Comparison of ENCODE assay signal across 20 cellular contexts in the genomic region with DNA sequence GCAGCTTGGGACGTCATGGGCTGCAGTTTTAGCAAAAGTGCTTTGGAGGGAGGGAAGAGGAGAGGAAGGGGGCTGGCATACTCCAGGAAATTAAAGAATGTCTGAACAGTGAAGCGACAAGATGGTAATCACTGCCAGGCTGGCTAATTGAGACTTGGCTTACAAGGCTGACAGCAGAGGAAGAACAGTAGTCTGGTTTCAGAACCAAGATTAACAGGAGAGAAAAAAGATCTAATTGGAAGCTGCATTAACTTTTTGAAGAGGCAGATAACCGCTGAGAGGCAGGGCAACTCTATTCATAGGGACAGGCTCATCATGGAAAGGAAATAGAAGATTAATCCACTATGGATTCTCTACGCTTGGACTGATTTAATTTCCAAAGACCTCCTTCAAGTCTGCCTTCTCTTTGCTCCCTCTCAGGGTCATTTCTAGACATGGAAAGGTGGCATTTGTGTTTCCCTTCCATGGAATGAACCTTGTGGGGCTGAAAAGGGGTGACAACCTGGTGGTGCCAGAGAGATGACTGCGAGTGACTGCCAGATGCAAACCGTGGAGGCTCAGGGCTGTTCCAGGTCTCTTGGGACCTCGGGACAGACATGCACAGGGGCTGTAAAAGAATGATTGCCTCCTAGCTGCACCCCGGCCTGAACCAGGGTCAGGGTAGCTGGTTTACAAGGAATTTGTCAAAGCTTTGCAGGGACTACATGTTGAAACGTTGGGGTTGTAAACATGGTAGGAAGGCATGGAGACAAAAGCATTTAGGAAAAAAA.
DNase-seq lines count a peak whose midpoint lies in the region; TF ChIP-seq lines count a peak whose summit lies in the region.
"Had no signal": no experiment of that assay in that cellular context is flagged by ENCODE, and none has a peak within 500 bp of the region (broad histone marks: within the 10 kb centered on the region; RNA-seq: fewer than 3 reads in every experiment).

No MANE protein-coding gene starts in this region.

- H3K9me3 ChIP-seq in mesenchymal stem cell (ENCODE audit: control insufficient read depth, low read length) (no peaks in the 10 kb centered on the region), testis (no peaks in the 10 kb centered on the region)
- H3K9me3 ChIP-seq: SJSA1 had no signal

- TF ChIP-seq CTCF in testis (IDR thresholded peaks at IDR 0.05), result no peak

- no peak overlapping the region for H2BK15ac ChIP-seq in mesenchymal stem cell (ENCODE audit: low read depth, poor library complexity, severe bottlenecking)

- H2BK12ac ChIP-seq in mesenchymal stem cell (ENCODE audit: low read length in 2 of 2), result no peak overlapping the region

- no peak overlapping the region for H2AK5ac ChIP-seq in mesenchymal stem cell (ENCODE audit: low read length, severe bottlenecking)

- H3K4me3 ChIP-seq in mesenchymal stem cell (ENCODE audit: insufficient read depth in 1 of 2, low read depth in 1 of 2, low read length in 2 of 2) (no peak overlapping the region), testis (no peak overlapping the region)
- H3K4me3 ChIP-seq: GM23248, SJSA1 had no signal

- no peaks in the 10 kb centered on the region for H3K9me3 Mint-ChIP-seq in activated CD4-positive, alpha-beta T cell treated with anti-CD3 and anti-CD28 coated beads, Interleukin-2, amount 10 ng/mL, durations not matched to agents 7 days and 5 days

- H3K23ac ChIP-seq in mesenchymal stem cell (ENCODE audit: low read length in 2 of 2), result no peak overlapping the region

- CTCF ChIA-PET in activated CD4-positive, alpha-beta T cell treated with anti-CD3 and anti-CD28 coated beads, Interleukin-2, amount 10 ng/mL, durations not matched to agents 7 days and 5 days (lab: Charles Lee), result no interaction called here

- WGBS in mesenchymal stem cell, result 42% methylated on average over 8 of the region's 9 CpGs
- 40 to 52% methylated on average over 9 of the region's 9 CpGs for WGBS in testis, 2 donors

- no peak overlapping the region for H3K27ac ChIP-seq in mesenchymal stem cell (ENCODE audit: low read length, poor library complexity, severe bottlenecking)
- no peak overlapping the region for H3K27ac ChIP-seq in testis
- H3K27ac ChIP-seq: GM23248, SJSA1 had no signal

- no peak for DNase-seq in activated CD4-positive, alpha-beta T cell treated with anti-CD3 and anti-CD28 coated beads, Interleukin-2, amount 10 ng/mL, durations not matched to agents 7 days and 5 days
- no peak for DNase-seq in activated CD4-positive, alpha-beta T cell treated with anti-CD3 and anti-CD28 coated beads, Interleukin-2, amount 50 U/mL, for 1 hour
- DNase-seq in SK-N-DZ (ENCODE audit: low spot score) (peak; percentile 74), mesenchymal stem cell (no peak), Ammon's horn (ENCODE audit: low spot score) (no peak), testis (no peak), NCI-H69 (lab: John Stamatoyannopoulos, UW) (no peak)
- no peak for DNase-seq in activated CD8-positive, alpha-beta memory T cell treated with anti-CD3 and anti-CD28 coated beads for 24 hours
- DNase-seq: 8988T, C1 segment of cervical spinal cord, GF-D8, GM23248, KG1, NCI-H1092 treated with DMSO at 0.1 percent for 48 hours, NCI-H1694 treated with DMSO at 0.1 percent for 48 hours, NCI-H446 treated with DMSO at 0.1 percent for 48 hours, NCI-H774, PC-9, SW 1271 had no signal

- H3K36me3 ChIP-seq in mesenchymal stem cell (ENCODE audit: control insufficient read depth in 1 of 2, insufficient read depth in 2 of 2, low read depth in 1 of 2, low read length in 2 of 2) (no peaks in the 10 kb centered on the region), testis (ENCODE audit: low read depth, missing control alignments) (no peaks in the 10 kb centered on the region)
- H3K36me3 ChIP-seq: SJSA1 had no signal

- peaks cover 5% of the 10 kb centered on the region for H3K4me1 Mint-ChIP-seq in activated CD4-positive, alpha-beta T cell treated with anti-CD3 and anti-CD28 coated beads, Interleukin-2, amount 10 ng/mL, durations not matched to agents 7 days and 5 days

- peak overlapping the region in 1 of 2 experiments; percentile 41 for H3K14ac ChIP-seq in mesenchymal stem cell (ENCODE audit: low read length in 2 of 2)

- POLR2A ChIA-PET in activated CD4-positive, alpha-beta T cell treated with anti-CD3 and anti-CD28 coated beads, Interleukin-2, amount 10 ng/mL, durations not matched to agents 7 days and 5 days (lab: Charles Lee), result no interaction called here

- H3K9ac ChIP-seq in mesenchymal stem cell (ENCODE audit: low read length), result no peak overlapping the region
- H3K9ac ChIP-seq: GM23248 had no signal

- H3K4me1 ChIP-seq in mesenchymal stem cell (ENCODE audit: control insufficient read depth, insufficient read depth, low read depth, low read length) (no peaks in the 10 kb centered on the region), testis (no peaks in the 10 kb centered on the region)
- H3K4me1 ChIP-seq: SJSA1 had no signal

- H3K27me3 Mint-ChIP-seq in activated CD4-positive, alpha-beta T cell treated with anti-CD3 and anti-CD28 coated beads, Interleukin-2, amount 10 ng/mL, durations not matched to agents 7 days and 5 days, result peaks cover 9% of the 10 kb centered on the region

- H4K91ac ChIP-seq in mesenchymal stem cell (ENCODE audit: low read length), result no peak overlapping the region

- no peaks in the 10 kb centered on the region for H3K36me3 Mint-ChIP-seq in activated CD4-positive, alpha-beta T cell treated with anti-CD3 and anti-CD28 coated beads, Interleukin-2, amount 10 ng/mL, durations not matched to agents 7 days and 5 days (ENCODE audit: low read depth)

- peak overlapping the region; percentile 9 for H4K8ac ChIP-seq in mesenchymal stem cell (ENCODE audit: low read length)

- H3K79me1 ChIP-seq in mesenchymal stem cell (replicated peaks; ENCODE audit: low read length, poor library complexity, severe bottlenecking), result no peaks in the 10 kb centered on the region

- no peak overlapping the region for H2AFZ ChIP-seq in mesenchymal stem cell (ENCODE audit: low read depth, low read length)
- H2AFZ ChIP-seq: GM23248 had no signal

- H3K4ac ChIP-seq in mesenchymal stem cell (ENCODE audit: low read depth in 1 of 2, low read length in 2 of 2), result no peak overlapping the region

- no peak overlapping the region for H3K4me2 ChIP-seq in mesenchymal stem cell (ENCODE audit: low read length, poor library complexity, severe bottlenecking)

- intact Hi-C loops in testis (cut with DNase I; ENCODE audit: low total_unique reads), result no loop called here

- H3K27me3 ChIP-seq in mesenchymal stem cell (ENCODE audit: control insufficient read depth in 1 of 2, insufficient read depth in 1 of 2, low read length in 2 of 2) (no peaks in the 10 kb centered on the region), testis (no peaks in the 10 kb centered on the region)
- H3K27me3 ChIP-seq: SJSA1 had no signal

- TF ChIP-seq POLR2A in testis (IDR thresholded peaks at IDR 0.05), result no peak

- no peak overlapping the region for H2BK120ac ChIP-seq in mesenchymal stem cell (ENCODE audit: low read depth, low read length)

- no peak overlapping the region for H2BK5ac ChIP-seq in mesenchymal stem cell (ENCODE audit: low read depth, low read length, poor library complexity, severe bottlenecking)

- peak overlapping the region; percentile 16 for H3K27ac Mint-ChIP-seq in activated CD4-positive, alpha-beta T cell treated with anti-CD3 and anti-CD28 coated beads, Interleukin-2, amount 10 ng/mL, durations not matched to agents 7 days and 5 days

- no peak overlapping the region for H3K18ac ChIP-seq in mesenchymal stem cell (ENCODE audit: low read depth in 1 of 2, low read length in 2 of 2)

- no peak overlapping the region for H3K4me3 Mint-ChIP-seq in activated CD4-positive, alpha-beta T cell treated with anti-CD3 and anti-CD28 coated beads, Interleukin-2, amount 10 ng/mL, durations not matched to agents 7 days and 5 days
